9 cellular contexts compared by ENCODE assay signal in the genomic region with DNA sequence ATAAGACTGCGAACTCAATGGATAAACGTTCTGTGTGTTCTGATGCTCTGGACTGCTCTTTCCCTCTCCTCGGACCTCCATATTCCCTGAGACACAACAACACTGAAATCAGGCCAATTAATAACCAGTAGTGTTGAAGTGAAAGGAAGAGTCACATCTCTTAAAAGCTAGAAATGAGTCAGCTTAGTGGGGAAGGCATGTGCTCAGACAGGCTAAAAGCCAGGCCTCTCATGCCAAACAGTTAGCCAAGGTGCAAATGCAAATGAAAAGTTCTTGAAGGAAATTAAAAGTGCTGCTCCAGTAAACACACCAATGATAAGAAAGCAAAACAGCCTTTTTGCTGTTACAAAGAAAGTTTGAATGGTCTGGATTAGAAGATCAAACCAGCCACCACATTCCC. TPM values are rescaled to one million over a fixed set of nuclear protein-coding genes. Genes with fewer than 3 reads are reported as not detected.
DNase-seq lines count a peak whose midpoint lies in the region; ATAC-seq, FAIRE-seq and TF ChIP-seq lines count a peak whose summit lies in the region.
"Had no signal": no experiment of that assay in that cellular context is flagged by ENCODE, and none has a peak within 500 bp of the region (broad histone marks: within the 10 kb centered on the region; RNA-seq: fewer than 3 reads in every experiment).

No MANE protein-coding gene starts in this region.

- peaks cover 0 to 92% (median 19%) of the 10 kb centered on the region in 11 experiments; a peak in 14 of 22 replicates for H4K20me1 ChIP-seq in BLaER1 treated with 17β-estradiol and CSF1 and Interleukin-3, amounts not matched to agents 10 nM and 100 nM

- H3K27me3 ChIP-seq in BLaER1 treated with 17β-estradiol and CSF1 and Interleukin-3, amounts not matched to agents 10 nM and 100 nM: no peaks in the 10 kb centered on the region
- no peaks in the 10 kb centered on the region for H3K27me3 ChIP-seq in heart left ventricle
- H3K27me3 ChIP-seq in effector memory CD4-positive, alpha-beta T cell (replicated peaks; ENCODE audit: control insufficient read depth, insufficient read depth, low read length, poor library complexity, severe bottlenecking): no peaks in the 10 kb centered on the region

- no peak for TF ChIP-seq POLR2A in heart left ventricle (IDR thresholded peaks at IDR 0.05)

- no peak overlapping the region for H3K4me3 ChIP-seq in BLaER1 treated with 17β-estradiol and CSF1 and Interleukin-3, amounts not matched to agents 10 nM and 100 nM
- no peak overlapping the region for H3K4me3 ChIP-seq in heart left ventricle
- no peak overlapping the region for H3K4me3 ChIP-seq in effector memory CD4-positive, alpha-beta T cell (ENCODE audit: insufficient read depth, low read depth, low read length, poor library complexity, severe bottlenecking)

- intact Hi-C loops in heart left ventricle (cut with DNase I): no loop called here

- H3K4me2 ChIP-seq in BLaER1 treated with 17β-estradiol and CSF1 and Interleukin-3, amounts not matched to agents 10 nM and 100 nM: peak overlapping the region in 9 of 11 experiments; percentile 0 to 69 (median 18); a peak in 12 of 22 replicates

- H3K27ac ChIP-seq in BLaER1 treated with 17β-estradiol and CSF1 and Interleukin-3, amounts not matched to agents 10 nM and 100 nM: no peak overlapping the region; a peak in 1 of 22 replicates
- peak overlapping the region in 4 of 12 donors; percentile 28 to 41 (median 36) for H3K27ac ChIP-seq in heart left ventricle
- H3K27ac ChIP-seq in effector memory CD4-positive, alpha-beta T cell (ENCODE audit: insufficient read depth, low read length, poor library complexity, severe bottlenecking): no peak overlapping the region

- peak; percentile 97 for ATAC-seq in GM21390 (IDR thresholded peaks at IDR 0.05; ENCODE audit: unreplicated experiment)
- ATAC-seq in HG03521 (IDR thresholded peaks at IDR 0.05; ENCODE audit: unreplicated experiment): peak; percentile 91
- peak in 3 of 4 donors; percentile 59 to 86 (median 61) for ATAC-seq in heart left ventricle

- DNase-seq in heart left ventricle (no peak), NCI-H748 (lab: John Stamatoyannopoulos, UW; ENCODE audit: unreplicated experiment) (no peak), HTR-8/SVneo (ENCODE audit: insufficient read length, low spot score) (no peak)
- no peak for DNase-seq in activated CD8-positive, alpha-beta memory T cell treated with anti-CD3 and anti-CD28 coated beads, Interleukin-2, amount 50 U/mL, for 4 hours
- DNase-seq in effector memory CD4-positive, alpha-beta T cell: no peak
- DNase-seq: DMS79 had no signal

- FAIRE-seq in HTR-8/SVneo (lab: Jason Lieb, UNC): no peak

- H3K36me3 ChIP-seq in BLaER1 treated with 17β-estradiol and CSF1 and Interleukin-3, amounts not matched to agents 10 nM and 100 nM: peaks cover 0 to 56% (median 15%) of the 10 kb centered on the region in 11 experiments; a peak in 18 of 22 replicates
- peaks cover 0 to 5% (median 0%) of the 10 kb centered on the region in 9 donors for H3K36me3 ChIP-seq in heart left ventricle
- no peaks in the 10 kb centered on the region for H3K36me3 ChIP-seq in effector memory CD4-positive, alpha-beta T cell (ENCODE audit: control insufficient read depth, insufficient read depth, low read length)

- TF ChIP-seq CTCF in heart left ventricle (IDR thresholded peaks at IDR 0.05): no peak

- H3K4me1 ChIP-seq in BLaER1 treated with 17β-estradiol and CSF1 and Interleukin-3, amounts not matched to agents 10 nM and 100 nM: peaks cover 26 to 80% (median 32%) of the 10 kb centered on the region in 10 experiments; a peak in 19 of 20 replicates
- H3K4me1 ChIP-seq in heart left ventricle: peaks cover 0 to 55% (median 14%) of the 10 kb centered on the region in 12 donors
- no peaks in the 10 kb centered on the region for H3K4me1 ChIP-seq in effector memory CD4-positive, alpha-beta T cell (ENCODE audit: control insufficient read depth, insufficient read depth, low read length, poor library complexity, severe bottlenecking)

- peaks cover 0 to 21% (median 12%) of the 10 kb centered on the region in 11 experiments; a peak in 12 of 22 replicates for H3K9me3 ChIP-seq in BLaER1 treated with 17β-estradiol and CSF1 and Interleukin-3, amounts not matched to agents 10 nM and 100 nM (replicated peaks in 1 of 11)
- peaks cover 0 to 8% (median 0%) of the 10 kb centered on the region in 12 donors for H3K9me3 ChIP-seq in heart left ventricle
- H3K9me3 ChIP-seq in effector memory CD4-positive, alpha-beta T cell (ENCODE audit: control insufficient read depth, low read length): no peaks in the 10 kb centered on the region

- H3K9ac ChIP-seq in BLaER1 treated with 17β-estradiol and CSF1 and Interleukin-3, amounts not matched to agents 10 nM and 100 nM: no peak overlapping the region; a peak in 1 of 22 replicates

- WGBS in heart left ventricle, 4 donors: 50 to 79% (median 69%) methylated on average over 3 of the region's 3 CpGs

RNA-seq across cellular contexts. Expression of a gene that starts 29.3 kb away (rescaled TPM):
- total RNA-seq in heart left ventricle: 100 to 1,000 TPM in 1 of 9 donors, 10 to 100 TPM in 8; 29.6 to 116 (median 37.2) TPM
- polyA plus RNA-seq in heart left ventricle: 10 to 100 TPM; 10.1 to 12.9 TPM
